Comparison of ENCODE assay signal across 8 cellular contexts in genomic region chr18:47953471-47953931, GRCh38. TPM values are rescaled to one million over a fixed set of nuclear protein-coding genes. Genes with fewer than 3 reads are reported as not detected.
A peak's percentile ranks its signal among the peaks of the same experiment; 100 is the strongest.
DNase-seq lines count a peak whose midpoint lies in the region; ATAC-seq, FAIRE-seq and TF ChIP-seq lines count a peak whose summit lies in the region.

No MANE protein-coding gene starts in this region.

- H3K27me3 ChIP-seq in ACC112 (ENCODE audit: insufficient read depth, low read length), result peaks cover 23% of the 10 kb centered on the region
- H3K27me3 ChIP-seq in astrocyte (ENCODE audit: insufficient read depth, low read length), result peaks cover 4% of the 10 kb centered on the region
- H3K27me3 ChIP-seq in lung (ENCODE audit: control insufficient read depth, insufficient read depth), result no peaks in the 10 kb centered on the region

- H3K36me3 ChIP-seq in ACC112 (ENCODE audit: insufficient read depth, low read length), result no peaks in the 10 kb centered on the region
- H3K36me3 ChIP-seq in astrocyte (ENCODE audit: insufficient read depth, low read length), result no peaks in the 10 kb centered on the region
- no peaks in the 10 kb centered on the region for H3K36me3 ChIP-seq in lung (ENCODE audit: control insufficient read depth in 2 of 2, insufficient read depth in 2 of 2, low read length in 2 of 2)

- no peak overlapping the region for H3K4me3 ChIP-seq in ACC112 (ENCODE audit: low read depth, low read length)
- no peak overlapping the region for H3K4me3 ChIP-seq in astrocyte (ENCODE audit: insufficient read depth, low read depth, low read length)
- no peak overlapping the region for H3K4me3 ChIP-seq in lung

- H3K9me3 Mint-ChIP-seq in astrocyte (ENCODE audit: unreplicated experiment), result peaks cover 1% of the 10 kb centered on the region

- no peaks in the 10 kb centered on the region for H3K36me3 Mint-ChIP-seq in astrocyte (ENCODE audit: low read depth, unreplicated experiment)

- H3K4me2 ChIP-seq in astrocyte (ENCODE audit: low read length), result peak overlapping the region; percentile 25

- no peaks in the 10 kb centered on the region for H3K9me3 ChIP-seq in astrocyte (ENCODE audit: insufficient read depth, low read depth, low read length)
- no peaks in the 10 kb centered on the region for H3K9me3 ChIP-seq in lung (ENCODE audit: control insufficient read depth in 2 of 2, insufficient read depth in 1 of 2, low read length in 1 of 2)

- H3K27ac Mint-ChIP-seq in astrocyte (ENCODE audit: unreplicated experiment), result no peak overlapping the region

- peaks cover 3% of the 10 kb centered on the region for H3K4me1 Mint-ChIP-seq in astrocyte (ENCODE audit: low read depth, unreplicated experiment)

- H2AFZ ChIP-seq in ACC112 (ENCODE audit: low read length, unreplicated experiment) (peak overlapping the region; percentile 65), astrocyte (ENCODE audit: low read depth, low read length) (peak overlapping the region; percentile 3)

- no peaks in the 10 kb centered on the region for H4K20me1 ChIP-seq in astrocyte (ENCODE audit: insufficient read depth, low read length)

- H3K27ac ChIP-seq in ACC112 (ENCODE audit: low read depth, low read length) (no peak overlapping the region), astrocyte (ENCODE audit: low read depth, low read length) (no peak overlapping the region), lung (ENCODE audit: low read depth in 1 of 2, low read length in 1 of 2) (no peak overlapping the region)

- TF ChIP-seq CTCF in astrocyte (IDR thresholded peaks at IDR 0.05; ENCODE audit: insufficient read depth, low read depth, low read length) (no peak), lung (IDR thresholded peaks at IDR 0.05; ENCODE audit: control extremely low read depth, extremely low read depth) (no peak)

- H3K79me2 ChIP-seq in ACC112 (ENCODE audit: control insufficient read depth, insufficient read depth, low read length, unreplicated experiment), result no peaks in the 10 kb centered on the region
- H3K79me2 ChIP-seq in astrocyte (ENCODE audit: insufficient read depth, low read length), result no peaks in the 10 kb centered on the region

- no peak overlapping the region for H3K9ac ChIP-seq in astrocyte (ENCODE audit: low read length)

- TF ChIP-seq POLR2A in GM12891 (IDR thresholded peaks at IDR 0.05; ENCODE audit: low read depth, low read length), result no peak

- ATAC-seq in HG02981 (IDR thresholded peaks at IDR 0.05; ENCODE audit: unreplicated experiment) (peak; percentile 96), lung (ENCODE audit: insufficient read depth, low FRiP score) (peak; percentile 47)

- 29 to 41% methylated on average over 6 of the region's 6 CpGs for WGBS in lung, 2 donors

- H3K4me1 ChIP-seq in ACC112 (ENCODE audit: control insufficient read depth, insufficient read depth, low read length, unreplicated experiment) (peaks cover 6% of the 10 kb centered on the region), astrocyte (ENCODE audit: insufficient read depth, low read length) (peaks cover 9% of the 10 kb centered on the region), lung (ENCODE audit: control insufficient read depth in 2 of 2, insufficient read depth in 2 of 2, low read length in 2 of 2) (no peaks in the 10 kb centered on the region)

- FAIRE-seq in GM12891 (lab: Jason Lieb, UNC) (peak; percentile 47), astrocyte (lab: Jason Lieb, UNC) (peak; percentile 66)

- H3K4me3 Mint-ChIP-seq in astrocyte (ENCODE audit: unreplicated experiment), result no peak overlapping the region

- H3K27me3 Mint-ChIP-seq in astrocyte (ENCODE audit: low read depth, unreplicated experiment), result peaks cover 9% of the 10 kb centered on the region

- DNase-seq in GM12891 (ENCODE audit: insufficient read length, low spot score), result no peak
- DNase-seq in NOMO-1 (lab: John Stamatoyannopoulos, UW; ENCODE audit: unreplicated experiment in 2 of 2), result peak; percentile 86 to 99
- DNase-seq in astrocyte (ENCODE audit: low read depth), result peak; percentile 68
- DNase-seq in lung (ENCODE audit: low spot score), result peak; percentile 34
- DNase-seq in LoVo (ENCODE audit: low spot score), result no peak
- DNase-seq in NCI-H128 (lab: John Stamatoyannopoulos, UW; ENCODE audit: unreplicated experiment), result no peak

TF ChIP-seq in GM12891, 5 proteins besides CTCF, POLR2A, EP300 and RAD21:
- no peak for TF ChIP-seq POU2F2 (IDR thresholded peaks at IDR 0.05; ENCODE audit: low read depth, low read length)
- TF ChIP-seq TAF1 (IDR thresholded peaks at IDR 0.05; ENCODE audit: low read depth, low read length), result no peak
- TF ChIP-seq POLR2AphosphoS5 (IDR thresholded peaks at IDR 0.05; ENCODE audit: low read depth, low read length), result no peak
- peak; percentile 39 for TF ChIP-seq SPI1 (IDR thresholded peaks at IDR 0.05; ENCODE audit: low read depth, low read length)
- TF ChIP-seq PAX5 (IDR thresholded peaks at IDR 0.05; ENCODE audit: insufficient read depth, low read length, severe bottlenecking), result no peak

RNA-seq across cellular contexts. Expression of gene SMAD2, which starts 23.0 kb away (rescaled TPM):
- 60.6 TPM for polyA plus RNA-seq in GM12891 (2012; ENCODE audit: low read depth, missing spikeins)
- 120 and 144 TPM in 2 replicates for total RNA-seq in astrocyte
- 100 to 1,000 TPM; 129 to 161 TPM for total RNA-seq in lung
- polyA plus RNA-seq in lung, result 10 to 100 TPM; 30.6 to 51.7 TPM

Comparison
In these comparisons a context has a peak if more than half of its experiments do, and no peak if none do; other contexts are left out.
1. DNase-seq: peak in NOMO-1 (2 of 2), astrocyte (single experiment) and lung (single experiment); none in GM12891 (single experiment), LoVo (single experiment) and NCI-H128 (single experiment).